In the genomic region with DNA sequence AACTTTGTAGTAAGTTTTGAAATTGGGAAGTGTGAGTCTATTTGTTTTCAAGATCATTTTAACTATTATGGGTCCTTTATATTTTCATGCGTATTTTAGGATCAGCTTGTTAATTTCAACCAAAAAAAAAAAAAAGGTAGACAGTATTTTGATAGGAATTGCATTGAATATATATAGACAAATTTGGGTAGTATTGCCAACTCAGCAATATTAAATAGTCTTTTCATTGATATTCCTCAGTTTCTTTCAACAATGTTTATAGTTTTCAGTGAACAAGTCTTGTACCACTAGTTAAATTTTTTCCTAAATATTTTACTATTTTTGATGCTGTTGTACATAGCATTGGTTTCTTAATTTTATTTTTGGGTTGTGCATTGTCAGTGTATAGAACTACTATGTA, we compare ENCODE assay signal across 18 cellular contexts.
DNase-seq lines count a peak whose midpoint lies in the region; ATAC-seq, FAIRE-seq and TF ChIP-seq lines count a peak whose summit lies in the region.
"Had no signal": no experiment of that assay in that cellular context is flagged by ENCODE, and none has a peak within 500 bp of the region (broad histone marks: within the 10 kb centered on the region; RNA-seq: fewer than 3 reads in every experiment).

No MANE protein-coding gene starts in this region.

- H2BK5ac ChIP-seq in IMR-90 (ENCODE audit: low read depth, low read length, poor library complexity, severe bottlenecking) (no peak overlapping the region), H1 (ENCODE audit: low read depth, low read length) (no peak overlapping the region)

- no peaks in the 10 kb centered on the region for H3K9me1 ChIP-seq in IMR-90 (ENCODE audit: insufficient read depth, low read length)

- H3K79me1 ChIP-seq in IMR-90 (ENCODE audit: low read depth in 1 of 2, low read length in 2 of 2) (no peaks in the 10 kb centered on the region), H1 (ENCODE audit: low read depth, low read length) (no peaks in the 10 kb centered on the region)

- H3K4ac ChIP-seq in IMR-90 (ENCODE audit: low read depth, low read length) (no peak overlapping the region), H1 (replicated peaks; ENCODE audit: insufficient read length, low read depth, low read length) (no peak overlapping the region)

- no peak overlapping the region for H2BK12ac ChIP-seq in H1 (ENCODE audit: low read depth, low read length)

- H3K23me2 ChIP-seq in H1 (ENCODE audit: low read depth, low read length) = no peaks in the 10 kb centered on the region

- H3K4me1 ChIP-seq in A549 = no peaks in the 10 kb centered on the region
- no peaks in the 10 kb centered on the region for H3K4me1 ChIP-seq in IMR-90 (ENCODE audit: control insufficient read depth, insufficient read depth, low read length)
- H3K4me1 ChIP-seq in H1 (replicated peaks in 1 of 4; ENCODE audit: control insufficient read depth in 3 of 4, insufficient read depth in 4 of 4, low read length in 3 of 4) = no peaks in the 10 kb centered on the region
- H3K4me1 ChIP-seq: BLaER1 treated with 17β-estradiol and CSF1 and Interleukin-3, amounts not matched to agents 10 nM and 100 nM; Caco-2 had no signal

- dilution Hi-C loops in IMR-90 (cut with HindIII; ENCODE audit: low sequenced_read_pairs, unreplicated experiment) = no loop called here

- H2BK120ac ChIP-seq in IMR-90 (ENCODE audit: low read depth, low read length) = no peak overlapping the region
- no peak overlapping the region for H2BK120ac ChIP-seq in H1 (replicated peaks; ENCODE audit: low read depth, low read length)

- H4K5ac ChIP-seq in IMR-90 (ENCODE audit: low read depth, low read length) (no peak overlapping the region), H1 (ENCODE audit: insufficient read length, low read depth, low read length) (no peak overlapping the region)

- no peak overlapping the region for H4K8ac ChIP-seq in IMR-90 (ENCODE audit: low read depth in 2 of 2, low read length in 2 of 2)
- no peak overlapping the region for H4K8ac ChIP-seq in H1 (ENCODE audit: extremely low read depth, insufficient read depth, low read length)

- no peak overlapping the region for H3K9ac ChIP-seq in IMR-90 (ENCODE audit: low read depth, low read length)
- no peak overlapping the region for H3K9ac ChIP-seq in H1 (replicated peaks in 1 of 4; ENCODE audit: extremely low read depth in 1 of 4, low read depth in 3 of 4, low read length in 3 of 4)
- H3K9ac ChIP-seq: BLaER1 treated with 17β-estradiol and CSF1 and Interleukin-3, amounts not matched to agents 10 nM and 100 nM had no signal

- no peak overlapping the region for H3K18ac ChIP-seq in IMR-90 (ENCODE audit: low read depth, low read length)
- no peak overlapping the region for H3K18ac ChIP-seq in H1 (ENCODE audit: extremely low read depth, low read length)

- H4K20me1 ChIP-seq in IMR-90 (ENCODE audit: insufficient read depth, low read length) (no peaks in the 10 kb centered on the region), H1 (replicated peaks in 1 of 2; ENCODE audit: control insufficient read depth in 1 of 2, insufficient read depth in 2 of 2, low read length in 2 of 2) (no peaks in the 10 kb centered on the region)
- H4K20me1 ChIP-seq: BLaER1 treated with 17β-estradiol and CSF1 and Interleukin-3, amounts not matched to agents 10 nM and 100 nM had no signal

- no peak overlapping the region for H3K56ac ChIP-seq in IMR-90 (ENCODE audit: extremely low read depth, insufficient read depth, low read length)
- H3K56ac ChIP-seq in H1 (replicated peaks; ENCODE audit: insufficient read length, low read depth, low read length) = no peak overlapping the region

- TF ChIP-seq RAD21 in A549 (conservative IDR thresholded peaks at IDR 0.05 in 1 of 2, IDR thresholded peaks at IDR 0.05 in 1 of 2) = no peak
- TF ChIP-seq RAD21 in IMR-90 (IDR thresholded peaks at IDR 0.05; ENCODE audit: low read length) = no peak
- TF ChIP-seq RAD21 in H1 (IDR thresholded peaks at IDR 0.05 in 1 of 2, conservative IDR thresholded peaks at IDR 0.05 in 1 of 2; ENCODE audit: low read depth in 2 of 2, low read length in 2 of 2) = no peak

- H2BK20ac ChIP-seq in IMR-90 (ENCODE audit: low read depth, low read length) = no peak overlapping the region
- no peak overlapping the region for H2BK20ac ChIP-seq in H1 (ENCODE audit: low read length)

- no peak overlapping the region for H3K14ac ChIP-seq in IMR-90 (replicated peaks; ENCODE audit: low read depth, low read length)
- H3K14ac ChIP-seq in H1 (ENCODE audit: insufficient read length) = no peak overlapping the region

- FAIRE-seq in A549 (lab: Jason Lieb, UNC) (no peak), H1 (lab: Jason Lieb, UNC) (no peak)
- FAIRE-seq: A204.1, G401.6, GM12891 had no signal

- H3K9me3 ChIP-seq in A549 (no peaks in the 10 kb centered on the region), IMR-90 (ENCODE audit: control insufficient read depth, insufficient read depth, low read length) (no peaks in the 10 kb centered on the region), H1 (ENCODE audit: insufficient read depth in 2 of 2, low read depth in 1 of 2, low read length in 1 of 2) (no peaks in the 10 kb centered on the region)
- H3K9me3 ChIP-seq: BLaER1 treated with 17β-estradiol and CSF1 and Interleukin-3, amounts not matched to agents 10 nM and 100 nM; Caco-2 had no signal

- WGBS in A549 (ENCODE audit: missing lambda C conversion rate) = 97% methylated on average over 1 of the region's 1 CpG
- WGBS in IMR-90 (ENCODE audit: extremely low coverage in 2 of 2, insufficient read length in 1 of 2), 2 experiments = no CpG with 5 or more reads among the region's 1 CpG
- WGBS in H1 (ENCODE audit: extremely low coverage in 1 of 2, insufficient coverage in 1 of 2, insufficient read length in 1 of 2, insufficient replicate concordance in 2 of 2, low coverage in 1 of 2, low lambda C conversion rate in 2 of 2, missing lambda C conversion rate in 1 of 2), 2 experiments = 93% methylated on average over 1 of the region's 1 CpG; no CpG with 5 or more reads in 1 of the 2 experiments

- intact Hi-C loops in IMR-90 (cut with micrococcal nuclease) = no loop called here

- in situ Hi-C loops in IMR-90 (cut with MboI; ENCODE audit: low sequenced_read_pairs) = no loop called here

- no peak for TF ChIP-seq CTCF in A549 (IDR thresholded peaks at IDR 0.05)
- TF ChIP-seq CTCF in IMR-90 (conservative IDR thresholded peaks at IDR 0.05; ENCODE audit: low read depth, low read length) = no peak
- no peak for TF ChIP-seq CTCF in H1 (IDR thresholded peaks at IDR 0.05; ENCODE audit: control extremely low read depth in 1 of 3, insufficient read depth in 1 of 3, low read depth in 1 of 3, low read length in 3 of 3)

- H3K23ac ChIP-seq in IMR-90 (ENCODE audit: low read depth, low read length) (no peak overlapping the region), H1 (ENCODE audit: insufficient read length) (no peak overlapping the region)

- DNase-seq in A549 (ENCODE audit: low read depth in 1 of 2, low spot score in 1 of 2) (no peak), IMR-90 (no peak), H1 (ENCODE audit: low read depth in 1 of 2, low spot score in 2 of 2) (no peak), SW 1271 (lab: John Stamatoyannopoulos, UW) (no peak)
- DNase-seq in activated CD4-positive, alpha-beta T cell treated with anti-CD3 and anti-CD28 coated beads, Interleukin-2, amount 50 U/mL, for 1 hour = no peak
- DNase-seq: 8988T; AML-193; Caco-2; Calu3; CD4-positive, alpha-beta T cell; CD8-positive, alpha-beta T cell; DMS79 treated with DMSO at 0.1 percent for 48 hours; GF-D8 had no signal

- H3K36me3 ChIP-seq in IMR-90 (ENCODE audit: control insufficient read depth, insufficient read depth, low read length) (no peaks in the 10 kb centered on the region), H1 (ENCODE audit: control insufficient read depth in 2 of 4, insufficient read depth in 4 of 4, low read length in 3 of 4) (no peaks in the 10 kb centered on the region)

- H4K91ac ChIP-seq in IMR-90 (ENCODE audit: insufficient read depth, low read depth, low read length) (no peak overlapping the region), H1 (replicated peaks; ENCODE audit: insufficient read length, low read length) (no peak overlapping the region)

- no peak overlapping the region for H3K4me3 ChIP-seq in A549
- no peak overlapping the region for H3K4me3 ChIP-seq in IMR-90 (ENCODE audit: insufficient read depth, low read depth, low read length)
- H3K4me3 ChIP-seq in H1 (ENCODE audit: extremely low read depth in 1 of 4, insufficient read depth in 2 of 4, low read depth in 3 of 4, low read length in 4 of 4) = no peak overlapping the region
- H3K4me3 ChIP-seq: BLaER1 treated with 17β-estradiol and CSF1 and Interleukin-3, amounts not matched to agents 10 nM and 100 nM had no signal

- no peak overlapping the region for H3K4me2 ChIP-seq in A549
- no peak overlapping the region for H3K4me2 ChIP-seq in IMR-90 (ENCODE audit: low read depth, low read length)
- no peak overlapping the region for H3K4me2 ChIP-seq in H1 (ENCODE audit: insufficient read depth in 1 of 2, low read depth in 2 of 2, low read length in 2 of 2)
- H3K4me2 ChIP-seq: BLaER1 treated with 17β-estradiol and CSF1 and Interleukin-3, amounts not matched to agents 10 nM and 100 nM had no signal

- ATAC-seq in A549 (no peak), IMR-90 (ENCODE audit: low read depth) (no peak)
- ATAC-seq: CD8-positive, alpha-beta T cell had no signal

- no peak for TF ChIP-seq EP300 in A549 (IDR thresholded peaks at IDR 0.05)
- no peak for TF ChIP-seq EP300 in H1 (IDR thresholded peaks at IDR 0.05; ENCODE audit: borderline replicate concordance in 1 of 2, low read depth in 2 of 2, low read length in 2 of 2)

- TF ChIP-seq POLR2A in A549 (IDR thresholded peaks at IDR 0.05; ENCODE audit: low read length) = no peak
- no peak for TF ChIP-seq POLR2A in IMR-90 (IDR thresholded peaks at IDR 0.05; ENCODE audit: low read depth, low read length)
- no peak for TF ChIP-seq POLR2A in H1 (IDR thresholded peaks at IDR 0.05; ENCODE audit: control extremely low read depth in 1 of 2, low read depth in 2 of 2, low read length in 2 of 2)

- POLR2A ChIA-PET in A549 (lab: Yijun Ruan, JAX) = no interaction called here
- POLR2A ChIA-PET in IMR-90 (lab: Charles Lee; ENCODE audit: unreplicated experiment) = interaction anchor here (0.6 kb wide), 1 partner anchor 906 kb away, joined by 3 read pairs; no protein-coding TSS in a partner anchor
- POLR2A ChIA-PET in H1 (lab: Charles Lee; ENCODE audit: partially characterized antibody) = no interaction called here

- H3K27ac ChIP-seq in A549 (no peak overlapping the region), IMR-90 (ENCODE audit: insufficient read depth, low read length) (no peak overlapping the region), H1 (ENCODE audit: low read depth, low read length) (no peak overlapping the region)
- H3K27ac ChIP-seq: BLaER1 treated with 17β-estradiol and CSF1 and Interleukin-3, amounts not matched to agents 10 nM and 100 nM; C4-2B had no signal

- CTCF ChIA-PET in A549 (lab: Yijun Ruan, JAX) = no interaction called here
- CTCF ChIA-PET in IMR-90 (lab: Yijun Ruan, JAX) = interaction anchor here (3.0 kb wide), 1 partner anchor 7 kb away, joined by 13 read pairs; no protein-coding TSS in a partner anchor
- CTCF ChIA-PET in H1 (lab: Charles Lee; ENCODE audit: partially characterized antibody) = no interaction called here

- H3K27me3 ChIP-seq in IMR-90 (ENCODE audit: control insufficient read depth, insufficient read depth, low read length) (no peaks in the 10 kb centered on the region), H1 (replicated peaks in 1 of 4; ENCODE audit: control insufficient read depth in 3 of 4, extremely low read depth in 1 of 4, insufficient read depth in 3 of 4, low read length in 3 of 4) (no peaks in the 10 kb centered on the region)
- H3K27me3 ChIP-seq: BLaER1 treated with 17β-estradiol and CSF1 and Interleukin-3, amounts not matched to agents 10 nM and 100 nM had no signal

- H2AK5ac ChIP-seq in IMR-90 (ENCODE audit: low read depth, low read length) (no peak overlapping the region), H1 (ENCODE audit: low read depth, low read length) (no peak overlapping the region)

- no peak overlapping the region for H2AK9ac ChIP-seq in IMR-90 (replicated peaks; ENCODE audit: low read depth, low read length, poor library complexity)

- H3K79me2 ChIP-seq in H1 (ENCODE audit: control insufficient read depth in 1 of 2, insufficient read depth in 2 of 2, low read length in 2 of 2) = no peaks in the 10 kb centered on the region

- H2AFZ ChIP-seq in IMR-90 (replicated peaks; ENCODE audit: low read length, poor library complexity) (no peak overlapping the region), H1 (ENCODE audit: low read length) (no peak overlapping the region)

- BruUV-seq in IMR-90 (replicated peaks; lab: Mats Ljungman, UMichigan) = no TSS peak

- H2BK15ac ChIP-seq in IMR-90 (ENCODE audit: low read depth, low read length) = no peak overlapping the region
- no peak overlapping the region for H2BK15ac ChIP-seq in H1 (ENCODE audit: low read length)

Comparison
In these comparisons a context has a peak if more than half of its experiments do, and no peak if none do; other contexts are left out.
1. Of the 18 proteins assayed by ChIP-seq in both H1 and A549: peak only in H1: none; only in A549: none; in both: MAFK; in neither: 17.